In the genomic region with DNA sequence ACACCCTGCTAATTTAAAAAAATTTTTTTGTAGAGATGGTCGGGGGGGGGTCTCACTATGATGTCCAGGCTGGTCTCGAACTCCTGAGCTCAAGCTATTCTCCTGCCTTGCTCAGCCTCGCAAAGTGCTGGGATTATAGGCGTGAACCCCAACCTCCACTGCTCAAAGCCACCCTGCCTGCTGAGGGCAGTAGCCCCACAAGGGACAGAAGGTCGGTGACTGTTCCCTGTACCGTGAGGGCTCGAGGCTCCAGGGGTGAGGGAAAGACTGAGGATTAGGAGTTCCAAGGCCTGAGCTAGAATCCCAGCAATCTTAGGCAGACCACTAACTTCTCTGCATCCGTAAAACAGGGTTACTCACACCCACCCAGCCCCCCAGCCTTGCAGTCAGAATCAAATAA, we compare ENCODE assay signal across 3 cellular contexts.
TF ChIP-seq lines count a peak whose summit lies in the region.

No MANE protein-coding gene starts in this region.

TF ChIP-seq in GM23338, 12 proteins besides CTCF, POLR2A, EP300 and RAD21 (continues in another document):
- no peak for TF ChIP-seq CREB1 (CRISPR knock-in tag; IDR thresholded peaks at IDR 0.05; ENCODE audit: low read depth)
- TF ChIP-seq POLR2AphosphoS5 (IDR thresholded peaks at IDR 0.05; ENCODE audit: low read depth): no peak
- TF ChIP-seq, protein P1, sequence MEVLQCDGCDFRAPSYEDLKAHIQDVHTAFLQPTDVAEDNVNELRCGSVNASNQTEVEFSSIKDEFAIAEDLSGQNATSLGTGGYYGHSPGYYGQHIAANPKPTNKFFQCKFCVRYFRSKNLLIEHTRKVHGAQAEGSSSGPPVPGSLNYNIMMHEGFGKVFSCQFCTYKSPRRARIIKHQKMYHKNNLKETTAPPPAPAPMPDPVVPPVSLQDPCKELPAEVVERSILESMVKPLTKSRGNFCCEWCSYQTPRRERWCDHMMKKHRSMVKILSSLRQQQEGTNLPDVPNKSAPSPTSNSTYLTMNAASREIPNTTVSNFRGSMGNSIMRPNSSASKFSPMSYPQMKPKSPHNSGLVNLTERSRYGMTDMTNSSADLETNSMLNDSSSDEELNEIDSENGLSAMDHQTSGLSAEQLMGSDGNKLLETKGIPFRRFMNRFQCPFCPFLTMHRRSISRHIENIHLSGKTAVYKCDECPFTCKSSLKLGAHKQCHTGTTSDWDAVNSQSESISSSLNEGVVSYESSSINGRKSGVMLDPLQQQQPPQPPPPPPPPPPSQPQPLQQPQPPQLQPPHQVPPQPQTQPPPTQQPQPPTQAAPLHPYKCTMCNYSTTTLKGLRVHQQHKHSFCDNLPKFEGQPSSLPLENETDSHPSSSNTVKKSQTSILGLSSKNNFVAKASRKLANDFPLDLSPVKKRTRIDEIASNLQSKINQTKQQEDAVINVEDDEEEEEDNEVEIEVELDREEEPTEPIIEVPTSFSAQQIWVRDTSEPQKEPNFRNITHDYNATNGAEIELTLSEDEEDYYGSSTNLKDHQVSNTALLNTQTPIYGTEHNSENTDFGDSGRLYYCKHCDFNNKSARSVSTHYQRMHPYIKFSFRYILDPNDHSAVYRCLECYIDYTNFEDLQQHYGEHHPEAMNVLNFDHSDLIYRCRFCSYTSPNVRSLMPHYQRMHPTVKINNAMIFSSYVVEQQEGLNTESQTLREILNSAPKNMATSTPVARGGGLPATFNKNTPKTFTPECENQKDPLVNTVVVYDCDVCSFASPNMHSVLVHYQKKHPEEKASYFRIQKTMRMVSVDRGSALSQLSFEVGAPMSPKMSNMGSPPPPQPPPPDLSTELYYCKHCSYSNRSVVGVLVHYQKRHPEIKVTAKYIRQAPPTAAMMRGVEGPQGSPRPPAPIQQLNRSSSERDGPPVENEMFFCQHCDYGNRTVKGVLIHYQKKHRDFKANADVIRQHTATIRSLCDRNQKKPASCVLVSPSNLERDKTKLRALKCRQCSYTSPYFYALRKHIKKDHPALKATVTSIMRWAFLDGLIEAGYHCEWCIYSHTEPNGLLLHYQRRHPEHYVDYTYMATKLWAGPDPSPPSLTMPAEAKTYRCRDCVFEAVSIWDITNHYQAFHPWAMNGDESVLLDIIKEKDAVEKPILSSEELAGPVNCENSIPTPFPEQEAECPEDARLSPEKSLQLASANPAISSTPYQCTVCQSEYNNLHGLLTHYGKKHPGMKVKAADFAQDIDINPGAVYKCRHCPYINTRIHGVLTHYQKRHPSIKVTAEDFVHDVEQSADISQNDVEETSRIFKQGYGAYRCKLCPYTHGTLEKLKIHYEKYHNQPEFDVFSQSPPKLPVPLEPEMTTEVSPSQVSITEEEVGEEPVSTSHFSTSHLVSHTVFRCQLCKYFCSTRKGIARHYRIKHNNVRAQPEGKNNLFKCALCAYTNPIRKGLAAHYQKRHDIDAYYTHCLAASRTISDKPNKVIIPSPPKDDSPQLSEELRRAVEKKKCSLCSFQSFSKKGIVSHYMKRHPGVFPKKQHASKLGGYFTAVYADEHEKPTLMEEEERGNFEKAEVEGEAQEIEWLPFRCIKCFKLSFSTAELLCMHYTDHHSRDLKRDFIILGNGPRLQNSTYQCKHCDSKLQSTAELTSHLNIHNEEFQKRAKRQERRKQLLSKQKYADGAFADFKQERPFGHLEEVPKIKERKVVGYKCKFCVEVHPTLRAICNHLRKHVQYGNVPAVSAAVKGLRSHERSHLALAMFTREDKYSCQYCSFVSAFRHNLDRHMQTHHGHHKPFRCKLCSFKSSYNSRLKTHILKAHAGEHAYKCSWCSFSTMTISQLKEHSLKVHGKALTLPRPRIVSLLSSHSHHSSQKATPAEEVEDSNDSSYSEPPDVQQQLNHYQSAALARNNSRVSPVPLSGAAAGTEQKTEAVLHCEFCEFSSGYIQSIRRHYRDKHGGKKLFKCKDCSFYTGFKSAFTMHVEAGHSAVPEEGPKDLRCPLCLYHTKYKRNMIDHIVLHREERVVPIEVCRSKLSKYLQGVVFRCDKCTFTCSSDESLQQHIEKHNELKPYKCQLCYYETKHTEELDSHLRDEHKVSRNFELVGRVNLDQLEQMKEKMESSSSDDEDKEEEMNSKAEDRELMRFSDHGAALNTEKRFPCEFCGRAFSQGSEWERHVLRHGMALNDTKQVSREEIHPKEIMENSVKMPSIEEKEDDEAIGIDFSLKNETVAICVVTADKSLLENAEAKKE (CRISPR knock-in tag; IDR thresholded peaks at IDR 0.05): no peak

TF ChIP-seq in K562, 482 proteins besides CTCF, POLR2A, EP300 and RAD21:
- TF ChIP-seq CCNT2 (IDR thresholded peaks at IDR 0.05; ENCODE audit: borderline replicate concordance, extremely low read depth, insufficient read length, low read depth, low read length): no peak
- peak; percentile 65 for TF ChIP-seq CBX2 (IDR thresholded peaks at IDR 0.05; ENCODE audit: insufficient read depth, low read length, poor library complexity, severe bottlenecking)
TF ChIP-seq in K562: peak in this region for 1.

TF ChIP-seq in H1, 55 proteins besides CTCF, POLR2A, EP300 and RAD21:
- no peak for TF ChIP-seq SUZ12 (IDR thresholded peaks at IDR 0.05; ENCODE audit: low read length)
- TF ChIP-seq KDM5A (IDR thresholded peaks at IDR 0.05; ENCODE audit: low read length): no peak
- TF ChIP-seq SIRT6 (IDR thresholded peaks at IDR 0.05; ENCODE audit: low read length): no peak
- TF ChIP-seq, protein P2, sequence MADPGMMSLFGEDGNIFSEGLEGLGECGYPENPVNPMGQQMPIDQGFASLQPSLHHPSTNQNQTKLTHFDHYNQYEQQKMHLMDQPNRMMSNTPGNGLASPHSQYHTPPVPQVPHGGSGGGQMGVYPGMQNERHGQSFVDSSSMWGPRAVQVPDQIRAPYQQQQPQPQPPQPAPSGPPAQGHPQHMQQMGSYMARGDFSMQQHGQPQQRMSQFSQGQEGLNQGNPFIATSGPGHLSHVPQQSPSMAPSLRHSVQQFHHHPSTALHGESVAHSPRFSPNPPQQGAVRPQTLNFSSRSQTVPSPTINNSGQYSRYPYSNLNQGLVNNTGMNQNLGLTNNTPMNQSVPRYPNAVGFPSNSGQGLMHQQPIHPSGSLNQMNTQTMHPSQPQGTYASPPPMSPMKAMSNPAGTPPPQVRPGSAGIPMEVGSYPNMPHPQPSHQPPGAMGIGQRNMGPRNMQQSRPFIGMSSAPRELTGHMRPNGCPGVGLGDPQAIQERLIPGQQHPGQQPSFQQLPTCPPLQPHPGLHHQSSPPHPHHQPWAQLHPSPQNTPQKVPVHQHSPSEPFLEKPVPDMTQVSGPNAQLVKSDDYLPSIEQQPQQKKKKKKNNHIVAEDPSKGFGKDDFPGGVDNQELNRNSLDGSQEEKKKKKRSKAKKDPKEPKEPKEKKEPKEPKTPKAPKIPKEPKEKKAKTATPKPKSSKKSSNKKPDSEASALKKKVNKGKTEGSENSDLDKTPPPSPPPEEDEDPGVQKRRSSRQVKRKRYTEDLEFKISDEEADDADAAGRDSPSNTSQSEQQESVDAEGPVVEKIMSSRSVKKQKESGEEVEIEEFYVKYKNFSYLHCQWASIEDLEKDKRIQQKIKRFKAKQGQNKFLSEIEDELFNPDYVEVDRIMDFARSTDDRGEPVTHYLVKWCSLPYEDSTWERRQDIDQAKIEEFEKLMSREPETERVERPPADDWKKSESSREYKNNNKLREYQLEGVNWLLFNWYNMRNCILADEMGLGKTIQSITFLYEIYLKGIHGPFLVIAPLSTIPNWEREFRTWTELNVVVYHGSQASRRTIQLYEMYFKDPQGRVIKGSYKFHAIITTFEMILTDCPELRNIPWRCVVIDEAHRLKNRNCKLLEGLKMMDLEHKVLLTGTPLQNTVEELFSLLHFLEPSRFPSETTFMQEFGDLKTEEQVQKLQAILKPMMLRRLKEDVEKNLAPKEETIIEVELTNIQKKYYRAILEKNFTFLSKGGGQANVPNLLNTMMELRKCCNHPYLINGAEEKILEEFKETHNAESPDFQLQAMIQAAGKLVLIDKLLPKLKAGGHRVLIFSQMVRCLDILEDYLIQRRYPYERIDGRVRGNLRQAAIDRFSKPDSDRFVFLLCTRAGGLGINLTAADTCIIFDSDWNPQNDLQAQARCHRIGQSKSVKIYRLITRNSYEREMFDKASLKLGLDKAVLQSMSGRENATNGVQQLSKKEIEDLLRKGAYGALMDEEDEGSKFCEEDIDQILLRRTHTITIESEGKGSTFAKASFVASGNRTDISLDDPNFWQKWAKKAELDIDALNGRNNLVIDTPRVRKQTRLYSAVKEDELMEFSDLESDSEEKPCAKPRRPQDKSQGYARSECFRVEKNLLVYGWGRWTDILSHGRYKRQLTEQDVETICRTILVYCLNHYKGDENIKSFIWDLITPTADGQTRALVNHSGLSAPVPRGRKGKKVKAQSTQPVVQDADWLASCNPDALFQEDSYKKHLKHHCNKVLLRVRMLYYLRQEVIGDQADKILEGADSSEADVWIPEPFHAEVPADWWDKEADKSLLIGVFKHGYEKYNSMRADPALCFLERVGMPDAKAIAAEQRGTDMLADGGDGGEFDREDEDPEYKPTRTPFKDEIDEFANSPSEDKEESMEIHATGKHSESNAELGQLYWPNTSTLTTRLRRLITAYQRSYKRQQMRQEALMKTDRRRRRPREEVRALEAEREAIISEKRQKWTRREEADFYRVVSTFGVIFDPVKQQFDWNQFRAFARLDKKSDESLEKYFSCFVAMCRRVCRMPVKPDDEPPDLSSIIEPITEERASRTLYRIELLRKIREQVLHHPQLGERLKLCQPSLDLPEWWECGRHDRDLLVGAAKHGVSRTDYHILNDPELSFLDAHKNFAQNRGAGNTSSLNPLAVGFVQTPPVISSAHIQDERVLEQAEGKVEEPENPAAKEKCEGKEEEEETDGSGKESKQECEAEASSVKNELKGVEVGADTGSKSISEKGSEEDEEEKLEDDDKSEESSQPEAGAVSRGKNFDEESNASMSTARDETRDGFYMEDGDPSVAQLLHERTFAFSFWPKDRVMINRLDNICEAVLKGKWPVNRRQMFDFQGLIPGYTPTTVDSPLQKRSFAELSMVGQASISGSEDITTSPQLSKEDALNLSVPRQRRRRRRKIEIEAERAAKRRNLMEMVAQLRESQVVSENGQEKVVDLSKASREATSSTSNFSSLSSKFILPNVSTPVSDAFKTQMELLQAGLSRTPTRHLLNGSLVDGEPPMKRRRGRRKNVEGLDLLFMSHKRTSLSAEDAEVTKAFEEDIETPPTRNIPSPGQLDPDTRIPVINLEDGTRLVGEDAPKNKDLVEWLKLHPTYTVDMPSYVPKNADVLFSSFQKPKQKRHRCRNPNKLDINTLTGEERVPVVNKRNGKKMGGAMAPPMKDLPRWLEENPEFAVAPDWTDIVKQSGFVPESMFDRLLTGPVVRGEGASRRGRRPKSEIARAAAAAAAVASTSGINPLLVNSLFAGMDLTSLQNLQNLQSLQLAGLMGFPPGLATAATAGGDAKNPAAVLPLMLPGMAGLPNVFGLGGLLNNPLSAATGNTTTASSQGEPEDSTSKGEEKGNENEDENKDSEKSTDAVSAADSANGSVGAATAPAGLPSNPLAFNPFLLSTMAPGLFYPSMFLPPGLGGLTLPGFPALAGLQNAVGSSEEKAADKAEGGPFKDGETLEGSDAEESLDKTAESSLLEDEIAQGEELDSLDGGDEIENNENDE (IDR thresholded peaks at IDR 0.05; ENCODE audit: insufficient replicate concordance, low read length): no peak
- no peak for TF ChIP-seq SP4 (IDR thresholded peaks at IDR 0.05; ENCODE audit: low read length)
- no peak for TF ChIP-seq SIN3A (conservative IDR thresholded peaks at IDR 0.05 in 1 of 2, IDR thresholded peaks at IDR 0.05 in 1 of 2; ENCODE audit: low read depth in 1 of 2, low read length in 2 of 2)
- no peak for TF ChIP-seq BACH1 (IDR thresholded peaks at IDR 0.05; ENCODE audit: low read length)
- no peak for TF ChIP-seq TBP (IDR thresholded peaks at IDR 0.05; ENCODE audit: low read depth, low read length)
- no peak for TF ChIP-seq RNF2 (IDR thresholded peaks at IDR 0.05; ENCODE audit: borderline replicate concordance, low read depth, low read length, missing control alignments, poor library complexity, severe bottlenecking)
- TF ChIP-seq, protein P3, sequence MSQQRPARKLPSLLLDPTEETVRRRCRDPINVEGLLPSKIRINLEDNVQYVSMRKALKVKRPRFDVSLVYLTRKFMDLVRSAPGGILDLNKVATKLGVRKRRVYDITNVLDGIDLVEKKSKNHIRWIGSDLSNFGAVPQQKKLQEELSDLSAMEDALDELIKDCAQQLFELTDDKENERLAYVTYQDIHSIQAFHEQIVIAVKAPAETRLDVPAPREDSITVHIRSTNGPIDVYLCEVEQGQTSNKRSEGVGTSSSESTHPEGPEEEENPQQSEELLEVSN (IDR thresholded peaks at IDR 0.05): no peak
- no peak for TF ChIP-seq SRF (IDR thresholded peaks at IDR 0.05; ENCODE audit: low read depth, low read length)
- no peak for TF ChIP-seq TEAD4 (IDR thresholded peaks at IDR 0.05; ENCODE audit: low read depth, low read length)
- no peak for TF ChIP-seq SP1 (IDR thresholded peaks at IDR 0.05; ENCODE audit: low read depth, low read length)
